ENCODE assay signal across 1 cellular context in genomic region chr5:112921833-112922817, GRCh38.
A peak's percentile ranks its signal among the peaks of the same experiment; 100 is the strongest.
TF ChIP-seq lines count a peak whose summit lies in the region.

Gene REEP5, minus strand, starts transcription at chr5:112922227. Its CDS starts 37 bp downstream, at chr5:112922190.

TF ChIP-seq in K562, 482 proteins besides CTCF, POLR2A, EP300 and RAD21 (continued from another document and continues in another):
- TF ChIP-seq SFPQ (IDR thresholded peaks at IDR 0.05; ENCODE audit: low read depth, low read length) (no peak), BRD9 (IDR thresholded peaks at IDR 0.05; ENCODE audit: low read depth, partially characterized antibody) (no peak), HNRNPLL (IDR thresholded peaks at IDR 0.05; ENCODE audit: low read depth, low read length, poor library complexity, severe bottlenecking) (no peak), MIER1 (IDR thresholded peaks at IDR 0.05; ENCODE audit: low read depth) (no peak), SREBF2 (CRISPR knock-in tag; IDR thresholded peaks at IDR 0.05) (no peak), POLR2AphosphoS5 (IDR thresholded peaks at IDR 0.05; ENCODE audit: control insufficient read depth, insufficient read depth, low read depth, low read length) (peak; percentile 78), POLR2B (IDR thresholded peaks at IDR 0.05; ENCODE audit: low read depth, partially characterized antibody) (peak; percentile 79), SMARCE1 (IDR thresholded peaks at IDR 0.05) (no peak), E4F1 (CRISPR knock-in tag; IDR thresholded peaks at IDR 0.05; ENCODE audit: borderline replicate concordance) (no peak), TBP (optimal IDR thresholded peaks at IDR 0.05; ENCODE audit: low read depth, low read length) (peak; percentile 81), HNRNPK (IDR thresholded peaks at IDR 0.05; ENCODE audit: low read depth, low read length, poor library complexity, severe bottlenecking) (no peak), THRAP3 (IDR thresholded peaks at IDR 0.05; ENCODE audit: borderline replicate concordance) (no peak), ZNF384 (IDR thresholded peaks at IDR 0.05; ENCODE audit: low read depth, low read length) (0 out of 2 replicates have a peak, but pooled peaks have one; percentile 24), EWSR1 (IDR thresholded peaks at IDR 0.05; ENCODE audit: borderline replicate concordance, low read depth, partially characterized antibody) (no peak), TEAD4 (IDR thresholded peaks at IDR 0.05; ENCODE audit: low read length) (no peak), TEAD4 (CRISPR knock-in tag; IDR thresholded peaks at IDR 0.05; ENCODE audit: borderline replicate concordance) (no peak), ZKSCAN1 (IDR thresholded peaks at IDR 0.05; ENCODE audit: low read depth, low read length) (no peak), ZNF511 (CRISPR knock-in tag; IDR thresholded peaks at IDR 0.05) (no peak), HINFP (tag; conservative IDR thresholded peaks at IDR 0.05; ENCODE audit: low read depth) (peak; percentile 95), TFAM (CRISPR knock-in tag; conservative IDR thresholded peaks at IDR 0.05) (no peak), ZNF282 (CRISPR knock-in tag; IDR thresholded peaks at IDR 0.05) (0 out of 2 replicates have a peak, but pooled peaks have one; percentile 43), ZNF717 (CRISPR knock-in tag; IDR thresholded peaks at IDR 0.05) (no peak), ZNF592 (IDR thresholded peaks at IDR 0.05) (peak; percentile 37; the same call in 1 of the 2 replicates), TCF7 (IDR thresholded peaks at IDR 0.05; ENCODE audit: borderline replicate concordance) (no peak), BHLHE40 (IDR thresholded peaks at IDR 0.05; ENCODE audit: low read length) (no peak), HOXB6 (CRISPR knock-in tag; IDR thresholded peaks at IDR 0.05; ENCODE audit: borderline replicate concordance) (no peak), ZNF280A (IDR thresholded peaks at IDR 0.05; ENCODE audit: low read depth, partially characterized antibody) (no peak), ZNF224 (CRISPR knock-in tag; IDR thresholded peaks at IDR 0.05) (no peak), ILK (tag; IDR thresholded peaks at IDR 0.05; ENCODE audit: borderline replicate concordance, low read depth) (no peak), TOE1 (IDR thresholded peaks at IDR 0.05; ENCODE audit: borderline replicate concordance) (no peak), TOE1 (CRISPR knock-in tag; IDR thresholded peaks at IDR 0.05; ENCODE audit: borderline replicate concordance, low read depth) (no peak), MYC (IDR thresholded peaks at IDR 0.05; ENCODE audit: low read depth, low read length) (peak; percentile 69), MYC (CRISPR knock-in tag; IDR thresholded peaks at IDR 0.05; ENCODE audit: borderline replicate concordance, low read depth) (no peak), ZHX1 (conservative IDR thresholded peaks at IDR 0.05; ENCODE audit: low read length) (no peak), HDGF (IDR thresholded peaks at IDR 0.05) (no peak), RBFOX2 (IDR thresholded peaks at IDR 0.05; ENCODE audit: low read depth, low read length) (peak; percentile 89), HDAC8 (tag; IDR thresholded peaks at IDR 0.05) (0 out of 2 replicates have a peak, but pooled peaks have one; percentile 16), PHF8 (IDR thresholded peaks at IDR 0.05; ENCODE audit: borderline replicate concordance, low read length) (peak; percentile 84; the same call in 1 of the 2 replicates), NCOA2 (IDR thresholded peaks at IDR 0.05; ENCODE audit: partially characterized antibody in 2 of 2) (no peak), RUNX1 (IDR thresholded peaks at IDR 0.05; ENCODE audit: low read depth) (no peak), ZFX (CRISPR knock-in tag; IDR thresholded peaks at IDR 0.05) (no peak; the same call in none of the 2 replicates), ZFP30 (CRISPR knock-in tag; IDR thresholded peaks at IDR 0.05; ENCODE audit: borderline replicate concordance) (no peak), COPS2 (conservative IDR thresholded peaks at IDR 0.05) (no peak), FOXJ3 (CRISPR knock-in tag; IDR thresholded peaks at IDR 0.05) (no peak), ZBTB43 (CRISPR knock-in tag; IDR thresholded peaks at IDR 0.05) (no peak), NCOR1 (IDR thresholded peaks at IDR 0.05) (no peak), ARID3B (CRISPR knock-in tag; IDR thresholded peaks at IDR 0.05; ENCODE audit: borderline replicate concordance) (no peak), ZNF785 (CRISPR knock-in tag; IDR thresholded peaks at IDR 0.05) (no peak), YY1 (IDR thresholded peaks at IDR 0.05; ENCODE audit: borderline replicate concordance in 1 of 3, control insufficient read depth in 1 of 3, extremely low read depth in 1 of 3, insufficient read depth in 3 of 3, insufficient read length in 1 of 3, insufficient replicate concordance in 2 of 3, low read depth in 1 of 3, low read length in 2 of 3) (peak in 2 of 3 experiments; percentile 83 to 90), ZNF583 (CRISPR knock-in tag; IDR thresholded peaks at IDR 0.05) (no peak)
